1 cellular context compared by ENCODE assay signal in the genomic region with DNA sequence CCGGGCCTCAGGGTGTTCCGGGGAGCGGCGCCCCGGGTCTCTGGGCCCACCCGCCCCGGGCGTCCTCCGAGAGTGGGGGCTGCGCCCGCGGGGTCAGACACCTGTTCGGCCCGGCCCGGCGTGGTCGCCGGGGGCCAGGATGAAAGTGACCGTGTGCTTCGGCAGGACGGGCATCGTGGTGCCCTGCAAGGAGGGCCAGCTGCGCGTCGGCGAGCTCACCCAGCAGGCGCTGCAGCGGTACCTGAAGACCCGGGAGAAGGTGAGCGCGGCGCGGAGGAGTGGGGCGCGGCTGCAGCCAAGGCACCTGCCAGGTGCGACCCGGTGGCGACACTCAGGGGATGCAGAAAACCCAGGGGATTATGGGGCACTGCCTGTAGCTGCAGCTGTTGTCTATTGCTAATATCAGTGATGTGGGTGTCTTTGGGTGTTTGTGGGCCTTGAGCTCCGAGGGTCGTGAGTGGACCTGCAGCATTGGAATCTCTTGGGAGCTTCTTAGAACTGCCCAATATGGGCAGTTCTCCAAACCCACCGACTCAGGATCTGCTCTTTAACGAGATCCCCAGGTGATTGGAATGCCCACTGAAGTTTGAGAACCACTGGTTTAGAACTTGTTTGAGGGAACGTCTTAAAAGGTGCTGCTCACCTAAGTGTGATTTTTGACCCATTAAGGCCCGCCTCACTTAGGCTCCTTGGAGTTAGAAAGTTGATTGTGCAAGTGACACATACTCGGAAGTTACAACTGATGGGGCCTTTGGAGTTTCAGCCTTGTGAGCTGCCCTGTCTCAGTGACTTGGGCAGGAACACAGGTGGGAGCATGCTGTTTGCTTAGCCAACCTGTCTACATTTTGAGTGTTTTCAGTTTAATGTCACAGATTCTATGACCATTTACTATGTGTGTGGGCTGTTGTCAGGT.
TF ChIP-seq lines count a peak whose summit lies in the region.

No MANE protein-coding gene starts in this region.

TF ChIP-seq in HepG2, 621 proteins besides CTCF, POLR2A, EP300 and RAD21 (continued from another document and continues in another):
- TF ChIP-seq, protein P1, sequence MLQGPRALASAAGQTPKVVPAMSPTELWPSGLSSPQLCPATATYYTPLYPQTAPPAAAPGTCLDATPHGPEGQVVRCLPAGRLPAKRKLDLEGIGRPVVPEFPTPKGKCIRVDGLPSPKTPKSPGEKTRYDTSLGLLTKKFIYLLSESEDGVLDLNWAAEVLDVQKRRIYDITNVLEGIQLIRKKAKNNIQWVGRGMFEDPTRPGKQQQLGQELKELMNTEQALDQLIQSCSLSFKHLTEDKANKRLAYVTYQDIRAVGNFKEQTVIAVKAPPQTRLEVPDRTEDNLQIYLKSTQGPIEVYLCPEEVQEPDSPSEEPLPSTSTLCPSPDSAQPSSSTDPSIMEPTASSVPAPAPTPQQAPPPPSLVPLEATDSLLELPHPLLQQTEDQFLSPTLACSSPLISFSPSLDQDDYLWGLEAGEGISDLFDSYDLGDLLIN (CRISPR knock-in tag; IDR thresholded peaks at IDR 0.05; ENCODE audit: borderline replicate concordance), result no peak
- TF ChIP-seq ZEB1 (IDR thresholded peaks at IDR 0.05; ENCODE audit: insufficient replicate concordance, low read depth) (peak; percentile 79), SPEN (CRISPR knock-in tag; IDR thresholded peaks at IDR 0.05; ENCODE audit: low read depth) (0 out of 2 replicates have a peak, but pooled peaks have one; percentile 8), SALL1 (CRISPR knock-in tag; IDR thresholded peaks at IDR 0.05) (peak; percentile 11; the same call in 1 of the 2 replicates), ZNF468 (CRISPR knock-in tag; IDR thresholded peaks at IDR 0.05) (no peak), ZFP1 (CRISPR knock-in tag; IDR thresholded peaks at IDR 0.05) (no peak), HNRNPK (IDR thresholded peaks at IDR 0.05; ENCODE audit: low read depth, low read length, poor library complexity, severe bottlenecking) (no peak), ASH2L (IDR thresholded peaks at IDR 0.05; ENCODE audit: insufficient read length, low read depth, low read length) (peak; percentile 17), ZNF256 (CRISPR knock-in tag; conservative IDR thresholded peaks at IDR 0.05) (0 out of 2 replicates have a peak, but pooled peaks have one; percentile 21), MAFG (CRISPR knock-in tag; IDR thresholded peaks at IDR 0.05) (peak; percentile 44; the same call in 1 of the 2 replicates), ZNF326 (CRISPR knock-in tag; IDR thresholded peaks at IDR 0.05; ENCODE audit: borderline replicate concordance) (no peak), MYC (CRISPR knock-in tag; IDR thresholded peaks at IDR 0.05; ENCODE audit: borderline replicate concordance) (peak; percentile 37; the same call in 1 of the 2 replicates), ZNF724P (CRISPR knock-in tag; IDR thresholded peaks at IDR 0.05; ENCODE audit: borderline replicate concordance) (0 out of 2 replicates have a peak, but pooled peaks have one; percentile 46), CENPT (CRISPR knock-in tag; IDR thresholded peaks at IDR 0.05; ENCODE audit: low read depth) (0 out of 2 replicates have a peak, but pooled peaks have one; percentile 11), ZNF749 (CRISPR knock-in tag; IDR thresholded peaks at IDR 0.05; ENCODE audit: borderline replicate concordance) (peak; percentile 55; the same call in 1 of the 2 replicates), ERF (CRISPR knock-in tag; IDR thresholded peaks at IDR 0.05) (no peak), KLF16 (CRISPR knock-in tag; IDR thresholded peaks at IDR 0.05) (0 out of 4 replicates have a peak, but pooled peaks of 1 of the 2 experiments have one; percentile 60), ZNF501 (CRISPR knock-in tag; IDR thresholded peaks at IDR 0.05) (peak; percentile 47; the same call in 1 of the 2 replicates), ZNF746 (CRISPR knock-in tag; IDR thresholded peaks at IDR 0.05) (no peak), ZNF333 (CRISPR knock-in tag; IDR thresholded peaks at IDR 0.05; ENCODE audit: borderline replicate concordance) (0 out of 2 replicates have a peak, but pooled peaks have one; percentile 47), CEBPB (IDR thresholded peaks at IDR 0.05; ENCODE audit: borderline replicate concordance, low read depth, low read length) (0 out of 2 replicates have a peak, but pooled peaks have one; percentile 16), ZNF572 (CRISPR knock-in tag; IDR thresholded peaks at IDR 0.05) (peak; percentile 72; the same call in 1 of the 2 replicates), ZSCAN31 (CRISPR knock-in tag; IDR thresholded peaks at IDR 0.05; ENCODE audit: low read depth) (0 out of 2 replicates have a peak, but pooled peaks have one; percentile 10), ZNF598 (CRISPR knock-in tag; IDR thresholded peaks at IDR 0.05; ENCODE audit: borderline replicate concordance) (0 out of 2 replicates have a peak, but pooled peaks have one; percentile 36), STAG1 (CRISPR knock-in tag; IDR thresholded peaks at IDR 0.05) (peak; percentile 12; the same call in 1 of the 2 replicates), ZNF569 (CRISPR knock-in tag; IDR thresholded peaks at IDR 0.05; ENCODE audit: borderline replicate concordance) (0 out of 2 replicates have a peak, but pooled peaks have one; percentile 24), SP2 (CRISPR knock-in tag; IDR thresholded peaks at IDR 0.05) (peak; percentile 39; the same call in 1 of the 2 replicates), ZFX (CRISPR knock-in tag; IDR thresholded peaks at IDR 0.05; ENCODE audit: low read depth) (peak; percentile 5; the same call in 1 of the 2 replicates), ZNF790 (CRISPR knock-in tag; IDR thresholded peaks at IDR 0.05; ENCODE audit: borderline replicate concordance) (no peak), MTF2 (CRISPR knock-in tag; IDR thresholded peaks at IDR 0.05; ENCODE audit: borderline replicate concordance) (0 out of 2 replicates have a peak, but pooled peaks have one; percentile 26)
- TF ChIP-seq, protein P2, sequence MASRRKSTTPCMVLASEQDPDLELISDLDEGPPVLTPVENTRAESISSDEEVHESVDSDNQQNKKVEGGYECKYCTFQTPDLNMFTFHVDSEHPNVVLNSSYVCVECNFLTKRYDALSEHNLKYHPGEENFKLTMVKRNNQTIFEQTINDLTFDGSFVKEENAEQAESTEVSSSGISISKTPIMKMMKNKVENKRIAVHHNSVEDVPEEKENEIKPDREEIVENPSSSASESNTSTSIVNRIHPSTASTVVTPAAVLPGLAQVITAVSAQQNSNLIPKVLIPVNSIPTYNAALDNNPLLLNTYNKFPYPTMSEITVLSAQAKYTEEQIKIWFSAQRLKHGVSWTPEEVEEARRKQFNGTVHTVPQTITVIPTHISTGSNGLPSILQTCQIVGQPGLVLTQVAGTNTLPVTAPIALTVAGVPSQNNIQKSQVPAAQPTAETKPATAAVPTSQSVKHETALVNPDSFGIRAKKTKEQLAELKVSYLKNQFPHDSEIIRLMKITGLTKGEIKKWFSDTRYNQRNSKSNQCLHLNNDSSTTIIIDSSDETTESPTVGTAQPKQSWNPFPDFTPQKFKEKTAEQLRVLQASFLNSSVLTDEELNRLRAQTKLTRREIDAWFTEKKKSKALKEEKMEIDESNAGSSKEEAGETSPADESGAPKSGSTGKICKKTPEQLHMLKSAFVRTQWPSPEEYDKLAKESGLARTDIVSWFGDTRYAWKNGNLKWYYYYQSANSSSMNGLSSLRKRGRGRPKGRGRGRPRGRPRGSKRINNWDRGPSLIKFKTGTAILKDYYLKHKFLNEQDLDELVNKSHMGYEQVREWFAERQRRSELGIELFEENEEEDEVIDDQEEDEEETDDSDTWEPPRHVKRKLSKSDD (CRISPR knock-in tag; IDR thresholded peaks at IDR 0.05; ENCODE audit: low read depth), result 0 out of 2 replicates have a peak, but pooled peaks have one; percentile 10
- TF ChIP-seq, protein P3, sequence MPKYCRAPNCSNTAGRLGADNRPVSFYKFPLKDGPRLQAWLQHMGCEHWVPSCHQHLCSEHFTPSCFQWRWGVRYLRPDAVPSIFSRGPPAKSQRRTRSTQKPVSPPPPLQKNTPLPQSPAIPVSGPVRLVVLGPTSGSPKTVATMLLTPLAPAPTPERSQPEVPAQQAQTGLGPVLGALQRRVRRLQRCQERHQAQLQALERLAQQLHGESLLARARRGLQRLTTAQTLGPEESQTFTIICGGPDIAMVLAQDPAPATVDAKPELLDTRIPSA (CRISPR knock-in tag; IDR thresholded peaks at IDR 0.05; ENCODE audit: borderline replicate concordance), result peak; percentile 70; the same call in 1 of the 2 replicates
- TF ChIP-seq, protein P4, sequence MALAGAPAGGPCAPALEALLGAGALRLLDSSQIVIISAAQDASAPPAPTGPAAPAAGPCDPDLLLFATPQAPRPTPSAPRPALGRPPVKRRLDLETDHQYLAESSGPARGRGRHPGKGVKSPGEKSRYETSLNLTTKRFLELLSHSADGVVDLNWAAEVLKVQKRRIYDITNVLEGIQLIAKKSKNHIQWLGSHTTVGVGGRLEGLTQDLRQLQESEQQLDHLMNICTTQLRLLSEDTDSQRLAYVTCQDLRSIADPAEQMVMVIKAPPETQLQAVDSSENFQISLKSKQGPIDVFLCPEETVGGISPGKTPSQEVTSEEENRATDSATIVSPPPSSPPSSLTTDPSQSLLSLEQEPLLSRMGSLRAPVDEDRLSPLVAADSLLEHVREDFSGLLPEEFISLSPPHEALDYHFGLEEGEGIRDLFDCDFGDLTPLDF (CRISPR knock-in tag; IDR thresholded peaks at IDR 0.05), result 0 out of 2 replicates have a peak, but pooled peaks have one; percentile 12
- TF ChIP-seq, protein P5, sequence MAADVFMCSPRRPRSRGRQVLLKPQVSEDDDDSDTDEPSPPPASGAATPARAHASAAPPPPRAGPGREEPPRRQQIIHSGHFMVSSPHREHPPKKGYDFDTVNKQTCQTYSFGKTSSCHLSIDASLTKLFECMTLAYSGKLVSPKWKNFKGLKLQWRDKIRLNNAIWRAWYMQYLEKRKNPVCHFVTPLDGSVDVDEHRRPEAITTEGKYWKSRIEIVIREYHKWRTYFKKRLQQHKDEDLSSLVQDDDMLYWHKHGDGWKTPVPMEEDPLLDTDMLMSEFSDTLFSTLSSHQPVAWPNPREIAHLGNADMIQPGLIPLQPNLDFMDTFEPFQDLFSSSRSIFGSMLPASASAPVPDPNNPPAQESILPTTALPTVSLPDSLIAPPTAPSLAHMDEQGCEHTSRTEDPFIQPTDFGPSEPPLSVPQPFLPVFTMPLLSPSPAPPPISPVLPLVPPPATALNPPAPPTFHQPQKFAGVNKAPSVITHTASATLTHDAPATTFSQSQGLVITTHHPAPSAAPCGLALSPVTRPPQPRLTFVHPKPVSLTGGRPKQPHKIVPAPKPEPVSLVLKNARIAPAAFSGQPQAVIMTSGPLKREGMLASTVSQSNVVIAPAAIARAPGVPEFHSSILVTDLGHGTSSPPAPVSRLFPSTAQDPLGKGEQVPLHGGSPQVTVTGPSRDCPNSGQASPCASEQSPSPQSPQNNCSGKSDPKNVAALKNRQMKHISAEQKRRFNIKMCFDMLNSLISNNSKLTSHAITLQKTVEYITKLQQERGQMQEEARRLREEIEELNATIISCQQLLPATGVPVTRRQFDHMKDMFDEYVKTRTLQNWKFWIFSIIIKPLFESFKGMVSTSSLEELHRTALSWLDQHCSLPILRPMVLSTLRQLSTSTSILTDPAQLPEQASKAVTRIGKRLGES (CRISPR knock-in tag; IDR thresholded peaks at IDR 0.05; ENCODE audit: borderline replicate concordance), result no peak
- TF ChIP-seq, protein P6, sequence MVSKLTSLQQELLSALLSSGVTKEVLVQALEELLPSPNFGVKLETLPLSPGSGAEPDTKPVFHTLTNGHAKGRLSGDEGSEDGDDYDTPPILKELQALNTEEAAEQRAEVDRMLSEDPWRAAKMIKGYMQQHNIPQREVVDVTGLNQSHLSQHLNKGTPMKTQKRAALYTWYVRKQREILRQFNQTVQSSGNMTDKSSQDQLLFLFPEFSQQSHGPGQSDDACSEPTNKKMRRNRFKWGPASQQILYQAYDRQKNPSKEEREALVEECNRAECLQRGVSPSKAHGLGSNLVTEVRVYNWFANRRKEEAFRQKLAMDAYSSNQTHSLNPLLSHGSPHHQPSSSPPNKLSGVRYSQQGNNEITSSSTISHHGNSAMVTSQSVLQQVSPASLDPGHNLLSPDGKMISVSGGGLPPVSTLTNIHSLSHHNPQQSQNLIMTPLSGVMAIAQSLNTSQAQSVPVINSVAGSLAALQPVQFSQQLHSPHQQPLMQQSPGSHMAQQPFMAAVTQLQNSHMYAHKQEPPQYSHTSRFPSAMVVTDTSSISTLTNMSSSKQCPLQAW (CRISPR knock-in tag; IDR thresholded peaks at IDR 0.05), result peak; percentile 60
- TF ChIP-seq, protein P7, sequence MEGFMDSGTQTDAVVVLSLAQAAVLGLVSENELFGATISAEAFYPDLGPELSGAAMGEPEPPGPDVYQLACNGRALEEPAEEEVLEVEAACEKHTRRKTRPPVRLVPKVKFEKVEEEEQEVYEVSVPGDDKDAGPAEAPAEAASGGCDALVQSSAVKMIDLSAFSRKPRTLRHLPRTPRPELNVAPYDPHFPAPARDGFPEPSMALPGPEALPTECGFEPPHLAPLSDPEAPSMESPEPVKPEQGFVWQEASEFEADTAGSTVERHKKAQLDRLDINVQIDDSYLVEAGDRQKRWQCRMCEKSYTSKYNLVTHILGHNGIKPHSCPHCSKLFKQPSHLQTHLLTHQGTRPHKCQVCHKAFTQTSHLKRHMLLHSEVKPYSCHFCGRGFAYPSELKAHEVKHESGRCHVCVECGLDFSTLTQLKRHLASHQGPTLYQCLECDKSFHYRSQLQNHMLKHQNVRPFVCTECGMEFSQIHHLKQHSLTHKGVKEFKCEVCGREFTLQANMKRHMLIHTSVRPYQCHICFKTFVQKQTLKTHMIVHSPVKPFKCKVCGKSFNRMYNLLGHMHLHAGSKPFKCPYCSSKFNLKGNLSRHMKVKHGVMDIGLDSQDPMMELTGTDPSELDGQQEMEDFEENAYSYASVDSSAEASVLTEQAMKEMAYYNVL (CRISPR knock-in tag; IDR thresholded peaks at IDR 0.05; ENCODE audit: borderline replicate concordance), result 0 out of 2 replicates have a peak, but pooled peaks have one; percentile 3
- TF ChIP-seq, protein P8, sequence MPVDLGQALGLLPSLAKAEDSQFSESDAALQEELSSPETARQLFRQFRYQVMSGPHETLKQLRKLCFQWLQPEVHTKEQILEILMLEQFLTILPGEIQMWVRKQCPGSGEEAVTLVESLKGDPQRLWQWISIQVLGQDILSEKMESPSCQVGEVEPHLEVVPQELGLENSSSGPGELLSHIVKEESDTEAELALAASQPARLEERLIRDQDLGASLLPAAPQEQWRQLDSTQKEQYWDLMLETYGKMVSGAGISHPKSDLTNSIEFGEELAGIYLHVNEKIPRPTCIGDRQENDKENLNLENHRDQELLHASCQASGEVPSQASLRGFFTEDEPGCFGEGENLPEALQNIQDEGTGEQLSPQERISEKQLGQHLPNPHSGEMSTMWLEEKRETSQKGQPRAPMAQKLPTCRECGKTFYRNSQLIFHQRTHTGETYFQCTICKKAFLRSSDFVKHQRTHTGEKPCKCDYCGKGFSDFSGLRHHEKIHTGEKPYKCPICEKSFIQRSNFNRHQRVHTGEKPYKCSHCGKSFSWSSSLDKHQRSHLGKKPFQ (CRISPR knock-in tag; IDR thresholded peaks at IDR 0.05; ENCODE audit: insufficient replicate concordance), result peak; percentile 34
- TF ChIP-seq, protein P9, sequence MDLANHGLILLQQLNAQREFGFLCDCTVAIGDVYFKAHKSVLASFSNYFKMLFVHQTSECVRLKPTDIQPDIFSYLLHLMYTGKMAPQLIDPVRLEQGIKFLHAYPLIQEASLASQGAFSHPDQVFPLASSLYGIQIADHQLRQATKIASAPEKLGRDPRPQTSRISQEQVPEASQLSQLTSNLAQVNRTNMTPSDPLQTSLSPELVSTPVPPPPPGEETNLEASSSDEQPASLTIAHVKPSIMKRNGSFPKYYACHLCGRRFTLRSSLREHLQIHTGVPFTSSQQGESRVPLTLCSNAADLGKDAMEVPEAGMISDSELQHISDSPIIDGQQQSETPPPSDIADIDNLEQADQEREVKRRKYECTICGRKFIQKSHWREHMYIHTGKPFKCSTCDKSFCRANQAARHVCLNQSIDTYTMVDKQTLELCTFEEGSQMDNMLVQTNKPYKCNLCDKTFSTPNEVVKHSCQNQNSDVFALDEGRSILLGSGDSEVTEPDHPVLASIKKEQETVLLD (CRISPR knock-in tag; IDR thresholded peaks at IDR 0.05; ENCODE audit: low read depth), result no peak
